2 cellular contexts compared by ENCODE assay signal in genomic region chr2:224630659-224631550, GRCh38.
A peak's percentile ranks its signal among the peaks of the same experiment; 100 is the strongest.
TF ChIP-seq lines count a peak whose summit lies in the region.

No MANE protein-coding gene starts in this region.

TF ChIP-seq in HepG2, 621 proteins besides CTCF, POLR2A, EP300 and RAD21:
- TF ChIP-seq CBX1 (IDR thresholded peaks at IDR 0.05; ENCODE audit: low read depth) (no peak), U2AF2 (IDR thresholded peaks at IDR 0.05; ENCODE audit: low read depth, low read length) (no peak), HDAC1 (CRISPR knock-in tag; IDR thresholded peaks at IDR 0.05) (no peak), PBX2 (CRISPR knock-in tag; IDR thresholded peaks at IDR 0.05) (no peak), CREB1 (IDR thresholded peaks at IDR 0.05) (0 out of 2 replicates have a peak, but pooled peaks have one; percentile 6), CREB1 (CRISPR knock-in tag; IDR thresholded peaks at IDR 0.05) (no peak), CEBPB (IDR thresholded peaks at IDR 0.05; ENCODE audit: borderline replicate concordance, low read depth, low read length) (peak; percentile 26; the same call in 1 of the 2 replicates)

TF ChIP-seq in H1, 55 proteins besides CTCF, POLR2A, EP300 and RAD21:
- TF ChIP-seq SIN3A (conservative IDR thresholded peaks at IDR 0.05 in 1 of 2, IDR thresholded peaks at IDR 0.05 in 1 of 2; ENCODE audit: low read depth in 1 of 2, low read length in 2 of 2): no peak
- TF ChIP-seq RFX5 (IDR thresholded peaks at IDR 0.05; ENCODE audit: borderline replicate concordance, low read depth, low read length): no peak
- TF ChIP-seq TEAD4 (IDR thresholded peaks at IDR 0.05; ENCODE audit: low read depth, low read length): no peak
- TF ChIP-seq HDAC2 (IDR thresholded peaks at IDR 0.05; ENCODE audit: borderline replicate concordance in 1 of 2, low read depth in 2 of 2, low read length in 2 of 2): no peak
- TF ChIP-seq JUN (IDR thresholded peaks at IDR 0.05; ENCODE audit: low read depth, low read length): no peak
- TF ChIP-seq HDAC6 (IDR thresholded peaks at IDR 0.05; ENCODE audit: low read depth, low read length): no peak
- TF ChIP-seq PHF8 (conservative IDR thresholded peaks at IDR 0.05; ENCODE audit: low read depth, low read length): no peak
- no peak for TF ChIP-seq CHD1 (IDR thresholded peaks at IDR 0.05; ENCODE audit: low read depth, low read length)
- no peak for TF ChIP-seq SP1 (IDR thresholded peaks at IDR 0.05; ENCODE audit: low read depth, low read length)
- TF ChIP-seq JUND (IDR thresholded peaks at IDR 0.05; ENCODE audit: low read length): no peak
- TF ChIP-seq SIRT6 (IDR thresholded peaks at IDR 0.05; ENCODE audit: low read length): no peak
- no peak for TF ChIP-seq SUZ12 (IDR thresholded peaks at IDR 0.05; ENCODE audit: low read length)
- TF ChIP-seq BACH1 (IDR thresholded peaks at IDR 0.05; ENCODE audit: low read length): no peak
- no peak for TF ChIP-seq TCF12 (IDR thresholded peaks at IDR 0.05; ENCODE audit: low read depth, low read length)
- TF ChIP-seq POLR2AphosphoS5 (IDR thresholded peaks at IDR 0.05; ENCODE audit: low read depth, low read length): no peak
- TF ChIP-seq NANOG (IDR thresholded peaks at IDR 0.05; ENCODE audit: insufficient read depth, low read depth, low read length, poor library complexity, severe bottlenecking): no peak
- TF ChIP-seq GABPA (IDR thresholded peaks at IDR 0.05; ENCODE audit: borderline replicate concordance, insufficient read depth, low read length): no peak
